In the genomic region with DNA sequence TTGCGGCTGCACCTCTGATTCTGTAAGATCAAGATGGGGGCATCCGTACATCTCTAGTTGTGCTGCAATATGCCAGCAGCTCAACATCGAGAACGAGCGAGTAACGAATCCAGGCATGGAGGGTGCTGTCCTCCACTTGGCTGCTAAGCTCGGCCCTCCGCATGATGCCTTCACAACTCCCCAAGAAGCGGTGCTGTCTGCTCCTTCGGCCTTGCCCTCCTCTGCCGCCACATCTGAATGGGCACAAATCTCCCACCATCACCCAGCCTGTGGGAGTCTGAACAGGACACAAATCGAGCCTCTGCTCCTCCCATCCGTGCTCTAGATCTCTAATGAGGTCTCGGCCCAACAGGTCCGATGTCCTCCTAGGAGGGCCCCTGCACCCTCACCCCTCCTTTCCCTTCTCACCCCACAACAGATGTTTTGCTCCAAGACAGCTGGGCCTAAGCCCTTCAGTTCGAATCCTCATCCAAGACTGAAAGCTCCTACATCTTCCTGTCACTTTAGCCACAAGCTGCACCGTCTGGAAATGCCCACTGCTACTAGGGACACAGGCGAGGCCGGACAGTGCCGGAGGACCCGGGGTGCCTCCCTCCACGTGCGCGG, we compare ENCODE assay signal across 8 cellular contexts.
DNase-seq lines count a peak whose midpoint lies in the region; ATAC-seq and TF ChIP-seq lines count a peak whose summit lies in the region.

No MANE protein-coding gene starts in this region.

- 44% methylated on average over 24 of the region's 24 CpGs for WGBS in GM23248 (ENCODE audit: low coverage in 1 of 2, low lambda C conversion rate in 2 of 2, missing lambda C conversion rate in 2 of 2), 2 experiments

- H3K4me3 ChIP-seq in GM23248 (peak overlapping the region; percentile 98), epithelial cell of proximal tubule (ENCODE audit: low read depth, low read length) (peak overlapping the region; percentile 67)

- no peaks in the 10 kb centered on the region for H3K9me2 ChIP-seq in GM23248 (ENCODE audit: insufficient read depth)

- peak overlapping the region; percentile 95 for H3K4me3 Mint-ChIP-seq in osteocyte (ENCODE audit: unreplicated experiment)

- H3K9me3 ChIP-seq in GM23248 (ENCODE audit: low read depth): no peaks in the 10 kb centered on the region

- peaks cover 30% of the 10 kb centered on the region for H3K36me3 Mint-ChIP-seq in osteocyte (ENCODE audit: unreplicated experiment)

- no peaks in the 10 kb centered on the region for H3K27me3 Mint-ChIP-seq in osteocyte (ENCODE audit: unreplicated experiment)

- no peaks in the 10 kb centered on the region; the same call in 1 of the 2 replicates for H3K4me1 ChIP-seq in GM23248 (ENCODE audit: insufficient read depth)

- H3K9ac ChIP-seq in GM23248: peak overlapping the region; percentile 84

- in situ Hi-C loops in GM23248 (cut with MboI): no loop called here

- peak overlapping the region; percentile 91 for H3K27ac Mint-ChIP-seq in osteocyte (ENCODE audit: unreplicated experiment)

- ATAC-seq in HG02884 (IDR thresholded peaks at IDR 0.05; ENCODE audit: unreplicated experiment): no peak
- ATAC-seq in GM19455 (IDR thresholded peaks at IDR 0.05; ENCODE audit: unreplicated experiment): no peak

- H3K79me2 ChIP-seq in GM23248 (ENCODE audit: insufficient read depth): peaks cover 24% of the 10 kb centered on the region

- DNase-seq in GM23248 (peak; percentile 5), RPMI7951 (ENCODE audit: low read depth) (peak; percentile 1), epithelial cell of proximal tubule (ENCODE audit: low read depth) (no peak), osteocyte (ENCODE audit: extremely low spot score, unreplicated experiment) (no peak), SIG-M5 (lab: John Stamatoyannopoulos, UW) (no peak), kidney glomerular epithelial cell (lab: John Stamatoyannopoulos, UW) (no peak)

- H4K20me1 ChIP-seq in GM23248 (ENCODE audit: insufficient read depth): no peaks in the 10 kb centered on the region

- no peak for TF ChIP-seq CTCF in epithelial cell of proximal tubule (conservative IDR thresholded peaks at IDR 0.05; ENCODE audit: low read depth, low read length)
- TF ChIP-seq CTCF in osteocyte (IDR thresholded peaks at IDR 0.05): no peak

- H3K4me2 ChIP-seq in GM23248 (ENCODE audit: unreplicated experiment): peak overlapping the region; percentile 95

- H3K36me3 ChIP-seq in GM23248 (ENCODE audit: low read depth): no peaks in the 10 kb centered on the region

- no peak overlapping the region for H3K27ac ChIP-seq in GM23248

- H3K4me1 Mint-ChIP-seq in osteocyte (ENCODE audit: unreplicated experiment): peaks cover 20% of the 10 kb centered on the region

- no peaks in the 10 kb centered on the region for H3F3A ChIP-seq in GM23248 (ENCODE audit: insufficient read depth)

- H3K9me3 Mint-ChIP-seq in osteocyte (ENCODE audit: unreplicated experiment): peaks cover 14% of the 10 kb centered on the region

- peak overlapping the region; percentile 97 for H2AFZ ChIP-seq in GM23248

- H3K27me3 ChIP-seq in GM23248 (replicated peaks; ENCODE audit: insufficient read depth): no peaks in the 10 kb centered on the region

Comparison
In these comparisons a context has a peak if more than half of its experiments do, and no peak if none do; other contexts are left out.
1. DNase-seq: peak in GM23248 (single experiment) and RPMI7951 (single experiment); none in epithelial cell of proximal tubule (single experiment), osteocyte (single experiment), SIG-M5 (single experiment) and kidney glomerular epithelial cell (single experiment).